In genomic region chrX:154484255-154485149, GRCh38 we compare ENCODE assay signal across 15 cellular contexts. TPM values are rescaled to one million over a fixed set of nuclear protein-coding genes. Genes with fewer than 3 reads are reported as not detected.
DNase-seq lines count a peak whose midpoint lies in the region; ATAC-seq and TF ChIP-seq lines count a peak whose summit lies in the region.
"Had no signal": no experiment of that assay in that cellular context is flagged by ENCODE, and none has a peak within 500 bp of the region (broad histone marks: within the 10 kb centered on the region; RNA-seq: fewer than 3 reads in every experiment).

No MANE protein-coding gene starts in this region.

- no peaks in the 10 kb centered on the region for H3K9me3 ChIP-seq in DOHH2 (ENCODE audit: control insufficient read depth, insufficient read depth, low read length)
- H3K9me3 ChIP-seq in T-helper 17 cell (ENCODE audit: control insufficient read depth, low read length, poor library complexity, severe bottlenecking), result no peaks in the 10 kb centered on the region
- H3K9me3 ChIP-seq: thoracic aorta had no signal

- peak overlapping the region; percentile 68; the same call in 1 of the 2 replicates for H3K4me3 ChIP-seq in DOHH2 (ENCODE audit: low read length)

- no peaks in the 10 kb centered on the region; the same call in 1 of the 2 replicates for H3F3A ChIP-seq in DOHH2 (ENCODE audit: control insufficient read depth, insufficient read depth)

- H4K20me1 ChIP-seq in DOHH2 (ENCODE audit: control insufficient read depth, insufficient read depth, low read depth, low read length), result no peaks in the 10 kb centered on the region

- H3K79me2 ChIP-seq in DOHH2 (ENCODE audit: control insufficient read depth, low read length), result peaks cover 51% of the 10 kb centered on the region

- no peak for TF ChIP-seq CTCF in DOHH2 (IDR thresholded peaks at IDR 0.05; ENCODE audit: low read depth, low read length, poor library complexity, severe bottlenecking)

- peaks cover 2% of the 10 kb centered on the region for H3K36me3 Mint-ChIP-seq in T-helper 17 cell (ENCODE audit: low read depth)

- no peak overlapping the region for H3K27ac ChIP-seq in DOHH2 (ENCODE audit: low read depth, low read length)

- peak overlapping the region; percentile 65 for H3K4me3 Mint-ChIP-seq in T-helper 17 cell

- DNase-seq in A172 (ENCODE audit: low spot score), result peak; percentile 54
- no peak for DNase-seq in T-helper 17 cell
- peak; percentile 35 for DNase-seq in hepatic stellate cell (ENCODE audit: low spot score)
- DNase-seq in DMS 273 treated with DMSO at 0.1 percent for 48 hours (lab: John Stamatoyannopoulos, UW), result no peak
- DNase-seq in NCI-H1105 treated with DMSO at 0.1 percent for 48 hours (lab: John Stamatoyannopoulos, UW), result no peak
- DNase-seq: activated CD8-positive, alpha-beta memory T cell treated with anti-CD3 and anti-CD28 coated beads, Interleukin-2, amount 50 U/mL, for 48 hours; hippocampal formation; NCI-H187; stimulated activated CD4-positive, alpha-beta T cell treated with anti-CD3 and anti-CD28 coated beads, Interleukin-2, amount 100 ng/mL, for 48 hours had no signal

- H3K36me3 ChIP-seq in DOHH2 (ENCODE audit: control insufficient read depth, low read length), result peaks cover 32% of the 10 kb centered on the region

- H3K27ac Mint-ChIP-seq in T-helper 17 cell, result no peak overlapping the region
- H3K27ac Mint-ChIP-seq: GM23338 had no signal

- no peaks in the 10 kb centered on the region for H3K27me3 ChIP-seq in DOHH2 (ENCODE audit: control insufficient read depth, low read length)

- peaks cover 14% of the 10 kb centered on the region for H3K4me1 Mint-ChIP-seq in T-helper 17 cell

- H3K4me2 ChIP-seq in DOHH2 (ENCODE audit: low read length), result peak overlapping the region; percentile 87
- H3K4me2 ChIP-seq: GM23338 had no signal

- ATAC-seq in T-helper 17 cell (no peak), GM19035 (IDR thresholded peaks at IDR 0.05; ENCODE audit: unreplicated experiment) (no peak), GM21576 (IDR thresholded peaks at IDR 0.05; ENCODE audit: unreplicated experiment) (no peak)
- ATAC-seq: GM23338 had no signal

- H3K4me1 ChIP-seq in DOHH2 (ENCODE audit: control insufficient read depth, low read length), result peaks cover 67% of the 10 kb centered on the region

- H3K9me2 ChIP-seq in DOHH2 (replicated peaks; ENCODE audit: control insufficient read depth, low read length), result no peaks in the 10 kb centered on the region

- H3K27me3 Mint-ChIP-seq in T-helper 17 cell, result no peaks in the 10 kb centered on the region

RNA-seq across cellular contexts. Expression of gene UBL4A, which starts 1.9 kb away (rescaled TPM):
- 116 and 139 TPM in 2 replicates for total RNA-seq in A172 (2014; rRNA removed; shearing (Covaris generic))
- 10 to 100 TPM; 15.2 to 30.6 TPM for total RNA-seq in T-helper 17 cell

RNA-seq across cellular contexts. Expression of gene LAGE3, which starts 5.4 kb away (rescaled TPM):
- total RNA-seq in A172 (2014; rRNA removed; shearing (Covaris generic)), result 70.5 and 109 TPM in 2 replicates
- 1 to 10 TPM; 9.1 to 9.5 TPM for total RNA-seq in T-helper 17 cell

RNA-seq across cellular contexts. Expression of gene SLC10A3, which starts 5.9 kb away (rescaled TPM):
- total RNA-seq in A172 (2014; rRNA removed; shearing (Covaris generic)), result 51.9 and 63.9 TPM in 2 replicates
- 10 to 100 TPM; 23.9 to 29.5 TPM for total RNA-seq in T-helper 17 cell

RNA-seq across cellular contexts. Expression of gene PLXNA3, which starts 26.4 kb away (rescaled TPM):
- 9.7 and 14.3 TPM in 2 replicates for total RNA-seq in A172 (2014; rRNA removed; shearing (Covaris generic))
- 10 to 100 TPM; 66.3 to 78.6 TPM for total RNA-seq in T-helper 17 cell
- total RNA-seq: SK-MEL-5 had no signal

RNA-seq across cellular contexts. Expression of gene FAM3A, which starts 31.5 kb away (rescaled TPM):
- total RNA-seq in A172 (2014; rRNA removed; shearing (Covaris generic)), result 47.1 and 47.5 TPM in 2 replicates
- 10 to 100 TPM; 32.5 to 34.0 TPM for total RNA-seq in T-helper 17 cell

Comparison
In these comparisons a context has a peak if more than half of its experiments do, and no peak if none do; other contexts are left out.
1. DNase-seq: peak in A172 (single experiment) and hepatic stellate cell (single experiment); none in T-helper 17 cell (0 of 3), DMS 273 treated with DMSO at 0.1 percent for 48 hours (single experiment) and NCI-H1105 treated with DMSO at 0.1 percent for 48 hours (single experiment).